Comparison of ENCODE assay signal across 1 cellular context in the genomic region with DNA sequence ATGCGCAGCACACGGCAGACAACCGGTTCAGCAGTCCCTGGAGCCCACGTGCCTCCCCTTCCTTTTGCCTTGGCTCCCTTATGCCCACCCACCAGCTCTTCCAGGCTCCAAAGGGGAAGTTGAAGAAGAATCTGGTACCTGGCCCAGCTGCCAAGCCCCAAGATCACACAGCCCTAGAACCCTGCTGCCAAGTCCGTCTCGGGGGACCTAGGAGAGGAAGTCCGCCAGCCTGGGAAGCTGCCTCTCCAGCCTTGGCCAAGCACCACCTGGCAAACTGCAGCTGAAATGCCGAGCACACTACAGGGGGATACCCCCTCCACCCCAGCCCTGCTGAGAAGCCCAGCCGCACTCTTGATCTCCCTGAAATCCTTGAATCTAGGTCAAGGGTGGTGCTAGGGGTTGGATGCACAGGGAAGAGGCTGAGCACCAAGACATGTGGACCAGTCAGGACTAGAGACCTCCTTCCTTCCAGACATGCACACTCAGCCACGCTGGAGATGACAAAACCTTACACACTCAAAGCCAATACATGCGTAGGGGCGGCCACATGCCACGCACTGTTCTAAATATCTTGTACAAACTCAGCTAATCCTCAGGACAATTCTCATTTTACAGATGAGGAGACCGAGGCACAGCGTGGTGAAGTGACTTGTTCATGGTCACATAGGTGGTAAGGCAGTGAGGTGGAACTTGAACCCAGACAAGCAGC.
TF ChIP-seq lines count a peak whose summit lies in the region.

No MANE protein-coding gene starts in this region.

TF ChIP-seq in H1, 55 proteins besides CTCF, POLR2A, EP300 and RAD21:
- TF ChIP-seq, protein P1, sequence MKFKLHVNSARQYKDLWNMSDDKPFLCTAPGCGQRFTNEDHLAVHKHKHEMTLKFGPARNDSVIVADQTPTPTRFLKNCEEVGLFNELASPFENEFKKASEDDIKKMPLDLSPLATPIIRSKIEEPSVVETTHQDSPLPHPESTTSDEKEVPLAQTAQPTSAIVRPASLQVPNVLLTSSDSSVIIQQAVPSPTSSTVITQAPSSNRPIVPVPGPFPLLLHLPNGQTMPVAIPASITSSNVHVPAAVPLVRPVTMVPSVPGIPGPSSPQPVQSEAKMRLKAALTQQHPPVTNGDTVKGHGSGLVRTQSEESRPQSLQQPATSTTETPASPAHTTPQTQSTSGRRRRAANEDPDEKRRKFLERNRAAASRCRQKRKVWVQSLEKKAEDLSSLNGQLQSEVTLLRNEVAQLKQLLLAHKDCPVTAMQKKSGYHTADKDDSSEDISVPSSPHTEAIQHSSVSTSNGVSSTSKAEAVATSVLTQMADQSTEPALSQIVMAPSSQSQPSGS (IDR thresholded peaks at IDR 0.05; ENCODE audit: low read length) = no peak
- TF ChIP-seq KDM1A (IDR thresholded peaks at IDR 0.05; ENCODE audit: borderline replicate concordance, low read length) = no peak
- TF ChIP-seq EGR1 (IDR thresholded peaks at IDR 0.05; ENCODE audit: borderline replicate concordance, low read depth, low read length) = no peak
- no peak for TF ChIP-seq ZNF274 (IDR thresholded peaks at IDR 0.05; ENCODE audit: borderline replicate concordance, extremely low read depth, low read length)
- TF ChIP-seq NANOG (IDR thresholded peaks at IDR 0.05; ENCODE audit: insufficient read depth, low read depth, low read length, poor library complexity, severe bottlenecking) = no peak
- TF ChIP-seq YY1 (IDR thresholded peaks at IDR 0.05; ENCODE audit: low read depth, low read length) = no peak
TF ChIP-seq in H1: peak in this region for 0.
